Comparison of ENCODE assay signal across 7 cellular contexts in genomic region chr19:31351212-31352193, GRCh38. TPM values are rescaled to one million over a fixed set of nuclear protein-coding genes. Genes with fewer than 3 reads are reported as not detected.
DNase-seq lines count a peak whose midpoint lies in the region; TF ChIP-seq lines count a peak whose summit lies in the region.

No MANE protein-coding gene starts in this region.

- H3K4me3 ChIP-seq in neutrophil (ENCODE audit: low read depth in 1 of 2, low read length in 1 of 2) = peak overlapping the region; percentile 63 to 68
- no peak overlapping the region for H3K4me3 ChIP-seq in PC-9

- POLR2A ChIA-PET in PC-9 (lab: Charles Lee; ENCODE audit: unreplicated experiment) = no interaction called here

- no peak for TF ChIP-seq CTCF in VCaP (conservative IDR thresholded peaks at IDR 0.05)
- TF ChIP-seq CTCF in neutrophil (IDR thresholded peaks at IDR 0.05) = no peak
- no peak for TF ChIP-seq CTCF in PC-9 (conservative IDR thresholded peaks at IDR 0.05)

- H3K79me2 ChIP-seq in PC-9 (ENCODE audit: low read depth) = no peaks in the 10 kb centered on the region

- H3F3A ChIP-seq in PC-9 (ENCODE audit: insufficient read depth, low read depth) = no peaks in the 10 kb centered on the region

- H3K9me3 ChIP-seq in neutrophil (no peaks in the 10 kb centered on the region), PC-9 (ENCODE audit: insufficient read depth, low read depth) (no peaks in the 10 kb centered on the region)

- no TSS peak for BruUV-seq in PC-9 (replicated peaks; lab: Mats Ljungman, UMichigan)

- H3K36me3 ChIP-seq in neutrophil (no peaks in the 10 kb centered on the region), PC-9 (ENCODE audit: low read depth) (no peaks in the 10 kb centered on the region)

- intact Hi-C loops in PC-9 (cut with micrococcal nuclease; ENCODE audit: unreplicated experiment) = no loop called here

- H3K4me2 ChIP-seq in PC-9 = no peak overlapping the region

- H3K27ac ChIP-seq in VCaP (peak overlapping the region; percentile 56; the same call in 1 of the 2 replicates), neutrophil (peak overlapping the region; percentile 27), PC-9 (no peak overlapping the region)

- no peaks in the 10 kb centered on the region for H4K20me1 ChIP-seq in PC-9 (ENCODE audit: insufficient read depth)

- peaks cover 27% of the 10 kb centered on the region in 2 experiments for H3K4me1 ChIP-seq in neutrophil (ENCODE audit: control insufficient read depth in 1 of 2, insufficient read depth in 1 of 2, low read depth in 1 of 2, low read length in 1 of 2)
- no peaks in the 10 kb centered on the region for H3K4me1 ChIP-seq in PC-9 (replicated peaks; ENCODE audit: insufficient read depth)

- peak; percentile 57 for DNase-seq in HCEC 1CT
- peak; percentile 36 for DNase-seq in foreskin melanocyte
- DNase-seq in UCSD-AML1 (lab: John Stamatoyannopoulos, UW; ENCODE audit: unreplicated experiment) = no peak
- DNase-seq in RPMI8226 = no peak
- DNase-seq in PC-9 = no peak

- H3K9me2 ChIP-seq in PC-9 (ENCODE audit: insufficient read depth) = no peaks in the 10 kb centered on the region

- H3K27me3 ChIP-seq in neutrophil (peaks cover 98% of the 10 kb centered on the region), PC-9 (ENCODE audit: insufficient read depth, low read depth) (peaks cover 36% of the 10 kb centered on the region)

- H2AFZ ChIP-seq in PC-9 = no peak overlapping the region

- CTCF ChIA-PET in PC-9 (lab: Charles Lee) = no interaction called here

RNA-seq across cellular contexts. Expression of gene TSHZ3, which starts 2.3 kb away (rescaled TPM):
- total RNA-seq in PC-9 (2021) = not detected in 2 replicates

Comparison
In these comparisons a context has a peak if more than half of its experiments do, and no peak if none do; other contexts are left out.
1. DNase-seq: peak in HCEC 1CT (single experiment) and foreskin melanocyte (single experiment); none in UCSD-AML1 (single experiment), RPMI8226 (single experiment) and PC-9 (0 of 2).